ENCODE assay signal across 8 cellular contexts in genomic region chr1:164772635-164773034, GRCh38.
DNase-seq lines count a peak whose midpoint lies in the region; ATAC-seq and TF ChIP-seq lines count a peak whose summit lies in the region.

No MANE protein-coding gene starts in this region.

- intact Hi-C loops in Caco-2 (cut with micrococcal nuclease; ENCODE audit: unreplicated experiment), result loop anchor here (2.0 to 10.0 kb wide), 3 partner anchors 14 to 278 kb away; partner anchors contain the start of gene PBX1
- intact Hi-C loops in body of pancreas (cut with DNase I), result no loop called here
- intact Hi-C loops in mucosa of descending colon (cut with DNase I, micrococcal nuclease), result no loop called here
- intact Hi-C loops in activated T-helper 2 cell treated with anti-CD3 and anti-CD28 coated beads, Interferon-gamma antibody, Interleukin-2, Interleukin-4, amounts not matched to agents 10 μg/mL and 5 μg/mL and 100 μg/mL, durations not matched to agents 14 hours and 24 hours and 36 hours (cut with micrococcal nuclease), result no loop called here

- H3K36me3 ChIP-seq in Caco-2 (ENCODE audit: control insufficient read depth, insufficient read depth, low read length) (peaks cover 1% of the 10 kb centered on the region; the same call in 1 of the 2 replicates), HUES64 (ENCODE audit: insufficient read depth, low read length) (no peaks in the 10 kb centered on the region), body of pancreas (replicated peaks in 1 of 2; ENCODE audit: insufficient read depth in 1 of 2, low read depth in 2 of 2) (no peaks in the 10 kb centered on the region), mucosa of descending colon (ENCODE audit: low read depth) (no peaks in the 10 kb centered on the region)

- no peak for TF ChIP-seq POLR2A in body of pancreas (IDR thresholded peaks at IDR 0.05)

- no peaks in the 10 kb centered on the region for H3K9me3 ChIP-seq in Caco-2
- H3K9me3 ChIP-seq in HUES64 (ENCODE audit: insufficient read depth, low read depth, low read length), result no peaks in the 10 kb centered on the region
- no peaks in the 10 kb centered on the region for H3K9me3 ChIP-seq in body of pancreas
- no peaks in the 10 kb centered on the region for H3K9me3 ChIP-seq in mucosa of descending colon

- ATAC-seq in GM21526 (IDR thresholded peaks at IDR 0.05; ENCODE audit: low FRiP score, unreplicated experiment) (peak; percentile 81), body of pancreas (peak; percentile 63), mucosa of descending colon (peak; percentile 79)

- H3K27ac ChIP-seq in HUES64 (ENCODE audit: low read depth, low read length) (peak overlapping the region; percentile 61), body of pancreas (peak overlapping the region; percentile 82 to 91 (median 88)), caudate nucleus (ENCODE audit: low read depth, low read length) (no peak overlapping the region)

- CTCF ChIA-PET in Caco-2 (lab: Charles Lee), result no interaction called here

- H3K4me1 ChIP-seq in Caco-2, result peaks cover 84% of the 10 kb centered on the region
- peaks cover 50% of the 10 kb centered on the region for H3K4me1 ChIP-seq in HUES64 (ENCODE audit: insufficient read depth, low read length)
- peaks cover 97% of the 10 kb centered on the region for H3K4me1 ChIP-seq in body of pancreas
- H3K4me1 ChIP-seq in mucosa of descending colon (ENCODE audit: low read depth), result peaks cover 31% of the 10 kb centered on the region

- WGBS in HUES64, result 77% methylated on average over 4 of the region's 4 CpGs
- 48 to 58% methylated on average over 3 to 4 of the region's 4 CpGs for WGBS in body of pancreas, 2 donors

- POLR2A ChIA-PET in Caco-2 (lab: Charles Lee), result no interaction called here

- DNase-seq in Caco-2, result peak; percentile 53 to 76
- peak; percentile 72 to 83 (median 82) for DNase-seq in body of pancreas
- peak in 2 of 3 donors; percentile 53 to 68 for DNase-seq in mucosa of descending colon
- no peak for DNase-seq in inferior parietal cortex (ENCODE audit: extremely low spot score)
- no peak for DNase-seq in activated T-helper 2 cell treated with anti-CD3 and anti-CD28 coated beads, Interferon-gamma antibody, Interleukin-2, Interleukin-4, amounts not matched to agents 10 μg/mL and 5 μg/mL and 100 μg/mL, durations not matched to agents 14 hours and 24 hours and 36 hours (ENCODE audit: low spot score)
- no peak for DNase-seq in caudate nucleus (lab: John Stamatoyannopoulos, UW)

- no peaks in the 10 kb centered on the region for H3K9me3 Mint-ChIP-seq in Caco-2 (ENCODE audit: unreplicated experiment)
- no peaks in the 10 kb centered on the region for H3K9me3 Mint-ChIP-seq in activated T-helper 2 cell treated with anti-CD3 and anti-CD28 coated beads, Interferon-gamma antibody, Interleukin-2, Interleukin-4, amounts not matched to agents 10 μg/mL and 5 μg/mL and 100 μg/mL, durations not matched to agents 14 hours and 24 hours and 36 hours

- no peaks in the 10 kb centered on the region for H3K27me3 ChIP-seq in Caco-2 (replicated peaks; ENCODE audit: control insufficient read depth, insufficient read depth, low read length)
- no peaks in the 10 kb centered on the region for H3K27me3 ChIP-seq in HUES64 (ENCODE audit: insufficient read depth, low read length)
- no peaks in the 10 kb centered on the region for H3K27me3 ChIP-seq in body of pancreas

- H3K4me3 Mint-ChIP-seq in Caco-2 (ENCODE audit: unreplicated experiment), result no peak overlapping the region
- H3K4me3 Mint-ChIP-seq in activated T-helper 2 cell treated with anti-CD3 and anti-CD28 coated beads, Interferon-gamma antibody, Interleukin-2, Interleukin-4, amounts not matched to agents 10 μg/mL and 5 μg/mL and 100 μg/mL, durations not matched to agents 14 hours and 24 hours and 36 hours (ENCODE audit: low read depth), result no peak overlapping the region

- no peak overlapping the region for H3K4me3 ChIP-seq in Caco-2 (ENCODE audit: low read depth, low read length)
- H3K4me3 ChIP-seq in HUES64 (ENCODE audit: low read length), result no peak overlapping the region
- no peak overlapping the region for H3K4me3 ChIP-seq in body of pancreas
- H3K4me3 ChIP-seq in mucosa of descending colon, result no peak overlapping the region

- no TSS peak for BruUV-seq in Caco-2 (replicated peaks; lab: Mats Ljungman, UMichigan)

- no peaks in the 10 kb centered on the region for H3K27me3 Mint-ChIP-seq in Caco-2 (ENCODE audit: insufficient read depth, unreplicated experiment)
- peaks cover 6% of the 10 kb centered on the region for H3K27me3 Mint-ChIP-seq in activated T-helper 2 cell treated with anti-CD3 and anti-CD28 coated beads, Interferon-gamma antibody, Interleukin-2, Interleukin-4, amounts not matched to agents 10 μg/mL and 5 μg/mL and 100 μg/mL, durations not matched to agents 14 hours and 24 hours and 36 hours (ENCODE audit: low read depth)

- peaks cover 7% of the 10 kb centered on the region for H3K36me3 Mint-ChIP-seq in Caco-2 (ENCODE audit: insufficient read depth, unreplicated experiment)
- H3K36me3 Mint-ChIP-seq in activated T-helper 2 cell treated with anti-CD3 and anti-CD28 coated beads, Interferon-gamma antibody, Interleukin-2, Interleukin-4, amounts not matched to agents 10 μg/mL and 5 μg/mL and 100 μg/mL, durations not matched to agents 14 hours and 24 hours and 36 hours (ENCODE audit: low read depth), result no peaks in the 10 kb centered on the region

- no peak overlapping the region for H3K9ac ChIP-seq in HUES64 (ENCODE audit: low read depth, low read length)

- peaks cover 78% of the 10 kb centered on the region for H3K4me1 Mint-ChIP-seq in Caco-2 (ENCODE audit: low read depth, unreplicated experiment)
- peaks cover 3% of the 10 kb centered on the region for H3K4me1 Mint-ChIP-seq in activated T-helper 2 cell treated with anti-CD3 and anti-CD28 coated beads, Interferon-gamma antibody, Interleukin-2, Interleukin-4, amounts not matched to agents 10 μg/mL and 5 μg/mL and 100 μg/mL, durations not matched to agents 14 hours and 24 hours and 36 hours (ENCODE audit: low read depth)

- TF ChIP-seq CTCF in Caco-2 (IDR thresholded peaks at IDR 0.05; ENCODE audit: insufficient read depth in 1 of 2, low read depth in 1 of 2, low read length in 1 of 2, severe bottlenecking in 1 of 2, unreplicated experiment in 1 of 2) (no peak), body of pancreas (IDR thresholded peaks at IDR 0.05) (no peak), mucosa of descending colon (IDR thresholded peaks at IDR 0.05) (no peak)

- H3K27ac Mint-ChIP-seq in Caco-2 (ENCODE audit: unreplicated experiment), result peak overlapping the region; percentile 78
- H3K27ac Mint-ChIP-seq in activated T-helper 2 cell treated with anti-CD3 and anti-CD28 coated beads, Interferon-gamma antibody, Interleukin-2, Interleukin-4, amounts not matched to agents 10 μg/mL and 5 μg/mL and 100 μg/mL, durations not matched to agents 14 hours and 24 hours and 36 hours, result no peak overlapping the region

Comparison
In these comparisons a context has a peak if more than half of its experiments do, and no peak if none do; other contexts are left out.
1. DNase-seq: peak in Caco-2 (2 of 2), body of pancreas (4 of 4) and mucosa of descending colon (2 of 3); none in inferior parietal cortex (single experiment), activated T-helper 2 cell treated with anti-CD3 and anti-CD28 coated beads, Interferon-gamma antibody, Interleukin-2, Interleukin-4, amounts not matched to agents 10 μg/mL and 5 μg/mL and 100 μg/mL, durations not matched to agents 14 hours and 24 hours and 36 hours (single experiment) and caudate nucleus (0 of 61).
2. Peak in every context shown above with its lines, with median percentiles within 50 percentile points of each other: ATAC-seq.